ENCODE assay signal across 8 cellular contexts in genomic region chr19:11587302-11587972, GRCh38. TPM values are rescaled to one million over a fixed set of nuclear protein-coding genes. Genes with fewer than 3 reads are reported as not detected.
DNase-seq lines count a peak whose midpoint lies in the region; ATAC-seq and TF ChIP-seq lines count a peak whose summit lies in the region.

No MANE protein-coding gene starts in this region.

- no peaks in the 10 kb centered on the region for H3K4me1 ChIP-seq in prostate gland (replicated peaks)
- peaks cover 5% of the 10 kb centered on the region for H3K4me1 ChIP-seq in upper lobe of right lung

- POLR2A ChIA-PET in GM10248 (lab: Yijun Ruan, JAX), result interaction anchor here (0.9 kb wide), 1 partner anchor 93 kb away, joined by 3 read pairs; no protein-coding TSS in a partner anchor

- no peak overlapping the region for H3K4me3 ChIP-seq in prostate gland
- no peak overlapping the region for H3K4me3 ChIP-seq in upper lobe of right lung

- no peaks in the 10 kb centered on the region for H3K9me3 ChIP-seq in prostate gland
- no peaks in the 10 kb centered on the region for H3K9me3 ChIP-seq in upper lobe of right lung

- peak; percentile 83 for DNase-seq in GM10248 (ENCODE audit: extremely low spot score)
- DNase-seq in NCI-H1048 (lab: John Stamatoyannopoulos, UW), result peak; percentile 16
- peak; percentile 79 for DNase-seq in activated naive CD4-positive, alpha-beta T cell treated with anti-CD3 and anti-CD28 coated beads, Interleukin-2, amount 50 U/mL, for 16 hours
- peak; percentile 62 to 91 (median 79) for DNase-seq in head of caudate nucleus
- DNase-seq in prostate gland (ENCODE audit: low spot score), result peak; percentile 59
- peak; percentile 85 for DNase-seq in upper lobe of right lung

- H3K27me3 ChIP-seq in prostate gland (replicated peaks; ENCODE audit: insufficient read depth) (no peaks in the 10 kb centered on the region), upper lobe of right lung (no peaks in the 10 kb centered on the region)

- TF ChIP-seq POLR2A in prostate gland (IDR thresholded peaks at IDR 0.05), result no peak

- CTCF ChIA-PET in GM10248 (lab: Yijun Ruan, JAX), result interaction anchor here (1.0 to 4.5 kb wide), 13 partner anchors 9 to 746 kb away, joined by 3 to 38 read pairs (median 4); partner anchors contain the start of genes ACP5, ELOF1, ZNF563 and ZNF627

- WGBS in prostate gland, result 2% methylated on average over 7 of the region's 7 CpGs

- intact Hi-C loops in head of caudate nucleus (cut with DNase I), result no loop called here
- intact Hi-C loops in prostate gland (cut with DNase I), result loop anchor here (5.0 to 10.0 kb wide), 3 partner anchors 90 to 293 kb away; partner anchors contain the start of genes EPOR and TSPAN16
- intact Hi-C loops in upper lobe of right lung (cut with DNase I), result no loop called here

- peak; percentile 97 for ATAC-seq in SK-N-SH treated with all-trans-retinoic acid at 6 μM for 48 hours
- ATAC-seq in upper lobe of right lung, result peak; percentile 97
- no peak for ATAC-seq in HG03025 (IDR thresholded peaks at IDR 0.05; ENCODE audit: low FRiP score, unreplicated experiment)

- no peaks in the 10 kb centered on the region for H3K36me3 ChIP-seq in prostate gland
- H3K36me3 ChIP-seq in upper lobe of right lung, result no peaks in the 10 kb centered on the region

- no peak overlapping the region for H3K27ac ChIP-seq in prostate gland
- no peak overlapping the region for H3K27ac ChIP-seq in upper lobe of right lung

- TF ChIP-seq CTCF in GM10248 (IDR thresholded peaks at IDR 0.05; ENCODE audit: control extremely low read depth, extremely low read depth, low read depth, missing control alignments), result peak; percentile 99
- peak; percentile 53 to 95 (median 84) for TF ChIP-seq CTCF in prostate gland (IDR thresholded peaks at IDR 0.05)
- peak; percentile 90 for TF ChIP-seq CTCF in upper lobe of right lung (IDR thresholded peaks at IDR 0.05)

TF ChIP-seq in SK-N-SH treated with all-trans-retinoic acid at 6 μM for 48 hours, 23 proteins besides CTCF, POLR2A, EP300 and RAD21:
- TF ChIP-seq OSR1 (CRISPR knock-in tag; IDR thresholded peaks at IDR 0.05) (no peak), ZFP3 (CRISPR knock-in tag; IDR thresholded peaks at IDR 0.05) (no peak), CSDC2 (CRISPR knock-in tag; IDR thresholded peaks at IDR 0.05) (no peak), TOX (CRISPR knock-in tag; IDR thresholded peaks at IDR 0.05; ENCODE audit: borderline replicate concordance) (no peak), CSRNP3 (CRISPR knock-in tag; IDR thresholded peaks at IDR 0.05) (no peak)
- TF ChIP-seq, protein P1, sequence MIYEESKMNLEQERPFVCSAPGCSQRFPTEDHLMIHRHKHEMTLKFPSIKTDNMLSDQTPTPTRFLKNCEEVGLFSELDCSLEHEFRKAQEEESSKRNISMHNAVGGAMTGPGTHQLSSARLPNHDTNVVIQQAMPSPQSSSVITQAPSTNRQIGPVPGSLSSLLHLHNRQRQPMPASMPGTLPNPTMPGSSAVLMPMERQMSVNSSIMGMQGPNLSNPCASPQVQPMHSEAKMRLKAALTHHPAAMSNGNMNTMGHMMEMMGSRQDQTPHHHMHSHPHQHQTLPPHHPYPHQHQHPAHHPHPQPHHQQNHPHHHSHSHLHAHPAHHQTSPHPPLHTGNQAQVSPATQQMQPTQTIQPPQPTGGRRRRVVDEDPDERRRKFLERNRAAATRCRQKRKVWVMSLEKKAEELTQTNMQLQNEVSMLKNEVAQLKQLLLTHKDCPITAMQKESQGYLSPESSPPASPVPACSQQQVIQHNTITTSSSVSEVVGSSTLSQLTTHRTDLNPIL (CRISPR knock-in tag; IDR thresholded peaks at IDR 0.05; ENCODE audit: low read depth), result no peak
- TF ChIP-seq, protein P2, sequence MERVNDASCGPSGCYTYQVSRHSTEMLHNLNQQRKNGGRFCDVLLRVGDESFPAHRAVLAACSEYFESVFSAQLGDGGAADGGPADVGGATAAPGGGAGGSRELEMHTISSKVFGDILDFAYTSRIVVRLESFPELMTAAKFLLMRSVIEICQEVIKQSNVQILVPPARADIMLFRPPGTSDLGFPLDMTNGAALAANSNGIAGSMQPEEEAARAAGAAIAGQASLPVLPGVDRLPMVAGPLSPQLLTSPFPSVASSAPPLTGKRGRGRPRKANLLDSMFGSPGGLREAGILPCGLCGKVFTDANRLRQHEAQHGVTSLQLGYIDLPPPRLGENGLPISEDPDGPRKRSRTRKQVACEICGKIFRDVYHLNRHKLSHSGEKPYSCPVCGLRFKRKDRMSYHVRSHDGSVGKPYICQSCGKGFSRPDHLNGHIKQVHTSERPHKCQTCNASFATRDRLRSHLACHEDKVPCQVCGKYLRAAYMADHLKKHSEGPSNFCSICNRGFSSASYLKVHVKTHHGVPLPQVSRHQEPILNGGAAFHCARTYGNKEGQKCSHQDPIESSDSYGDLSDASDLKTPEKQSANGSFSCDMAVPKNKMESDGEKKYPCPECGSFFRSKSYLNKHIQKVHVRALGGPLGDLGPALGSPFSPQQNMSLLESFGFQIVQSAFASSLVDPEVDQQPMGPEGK (CRISPR knock-in tag; IDR thresholded peaks at IDR 0.05; ENCODE audit: borderline replicate concordance), result no peak

RNA-seq across cellular contexts. Expression of gene ZNF627, which starts 9.8 kb away (rescaled TPM):
- total RNA-seq in prostate gland, result 10 to 100 TPM; 17.8 to 20.5 TPM
- 11.6 TPM for total RNA-seq in upper lobe of right lung

RNA-seq across cellular contexts. Expression of gene ACP5, which starts 10.0 kb away (rescaled TPM):
- 10 to 100 TPM; 23.3 to 59.3 TPM for total RNA-seq in prostate gland
- total RNA-seq in upper lobe of right lung, result 429 TPM

RNA-seq across cellular contexts. Expression of gene ELOF1, which starts 28.4 kb away (rescaled TPM):
- total RNA-seq in prostate gland (10 to 100 TPM; 47.8 to 57.5 TPM), upper lobe of right lung (44.3 TPM)

RNA-seq across cellular contexts. Expression of gene CNN1, which starts 48.8 kb away (rescaled TPM):
- total RNA-seq in prostate gland (100 to 1,000 TPM; 426 to 525 TPM), upper lobe of right lung (27.3 TPM)

RNA-seq across cellular contexts. Expression of gene ECSIT, which starts 58.5 kb away (rescaled TPM):
- total RNA-seq in prostate gland, result 10 to 100 TPM; 93.0 to 94.7 TPM
- 44.8 TPM for total RNA-seq in upper lobe of right lung

Comparison
In these comparisons a context has a peak if more than half of its experiments do, and no peak if none do; other contexts are left out.
1. DNase-seq: peak in every context shown above with its lines; median percentile 85 in upper lobe of right lung; 83 in GM10248; 79 in activated naive CD4-positive, alpha-beta T cell treated with anti-CD3 and anti-CD28 coated beads, Interleukin-2, amount 50 U/mL, for 16 hours; 79 in head of caudate nucleus; 59 in prostate gland; 16 in NCI-H1048.